ENCODE assay signal across 17 cellular contexts in the genomic region with DNA sequence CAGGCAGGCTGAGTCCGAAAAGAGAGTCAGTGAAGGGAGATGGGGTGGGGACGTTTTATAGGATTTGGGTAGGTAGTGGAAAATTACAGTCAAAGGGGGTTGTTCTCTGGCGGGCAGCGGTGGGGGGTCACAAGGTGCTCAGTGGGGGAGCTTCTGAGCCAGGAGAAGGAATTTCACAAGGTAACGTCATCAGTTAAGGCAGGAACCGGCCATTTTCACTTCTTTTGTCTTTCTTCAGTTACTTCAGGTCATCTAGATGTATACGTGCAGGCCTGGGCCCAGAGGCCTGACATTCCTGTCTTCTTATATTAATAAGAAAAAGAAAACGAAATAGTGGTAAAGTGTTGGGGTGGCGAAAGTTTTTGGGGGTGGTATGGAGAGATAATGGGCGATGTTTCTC. TPM values are rescaled to one million over a fixed set of nuclear protein-coding genes. Genes with fewer than 3 reads are reported as not detected.
"Had no signal": no experiment of that assay in that cellular context is flagged by ENCODE, and none has a peak within 500 bp of the region (broad histone marks: within the 10 kb centered on the region; RNA-seq: fewer than 3 reads in every experiment).

No MANE protein-coding gene starts in this region.

RNA-seq across cellular contexts. Expression of a gene that starts 14.7 kb away (rescaled TPM):
- total RNA-seq: activated CD4-positive, alpha-beta memory T cell treated with anti-CD3 and anti-CD28 coated beads for 36 hours; activated CD8-positive, alpha-beta memory T cell treated with anti-CD3 and anti-CD28 coated beads for 36 hours; activated CD8-positive, alpha-beta T cell treated with anti-CD3 and anti-CD28 coated beads for 36 hours; activated naive CD4-positive, alpha-beta T cell treated with anti-CD3 and anti-CD28 coated beads for 36 hours; activated naive CD8-positive, alpha-beta T cell treated with anti-CD3 and anti-CD28 coated beads for 36 hours; activated T-helper 1 cell treated with anti-CD3 and anti-CD28 coated beads, Interleukin-12 subunit alpha, Interleukin-12 subunit beta, Interleukin-2, Interleukin-4 antibody, amounts not matched to agents 30 ng/mL and 10 ng/mL and 1 ng/mL, durations not matched to agents 14 hours and 24 hours and 36 hours; astrocyte had no signal

RNA-seq across cellular contexts. Expression of a gene that starts 24.0 kb away (rescaled TPM):
- total RNA-seq: activated B cell treated with CpG ODN at 0.5 μM for 24 hours; activated CD4-positive, alpha-beta memory T cell treated with anti-CD3 and anti-CD28 coated beads for 36 hours; activated CD4-positive, alpha-beta T cell treated with anti-CD3 and anti-CD28 coated beads, Interleukin-2, amount 10 ng/mL, durations not matched to agents 24 days and 14 days; activated CD8-positive, alpha-beta memory T cell treated with anti-CD3 and anti-CD28 coated beads for 36 hours; activated CD8-positive, alpha-beta T cell treated with anti-CD3 and anti-CD28 coated beads for 36 hours; activated naive CD4-positive, alpha-beta T cell treated with anti-CD3 and anti-CD28 coated beads for 36 hours; activated naive CD4-positive, alpha-beta T cell treated with anti-CD3 and anti-CD28 coated beads, Interleukin-2, amount 50 U/mL, for 72 hours; activated naive CD8-positive, alpha-beta T cell treated with anti-CD3 and anti-CD28 coated beads for 36 hours; activated T-cell treated with anti-CD3 and anti-CD28 coated beads, Interleukin-2, amount 50 U/mL, for 4 hours; activated T-cell treated with anti-CD3 and anti-CD28 coated beads, Interleukin-2, amount 50 U/mL, for 72 hours; activated T-helper 1 cell treated with anti-CD3 and anti-CD28 coated beads, Interleukin-12 subunit alpha, Interleukin-12 subunit beta, Interleukin-2, Interleukin-4 antibody, amounts not matched to agents 30 ng/mL and 10 ng/mL and 1 ng/mL, durations not matched to agents 14 hours and 24 hours and 36 hours; activated T-helper 17 cell treated with anti-CD3 and anti-CD28 coated beads, Interleukin-2, amount 50 U/mL, for 72 hours; astrocyte; breast epithelium; T-helper 1 cell treated with Interleukin-12 subunit alpha and Interleukin-12 subunit beta and Interleukin-4 antibody, amounts not matched to agents 30 ng/mL and 1 ng/mL, for 36 hours; T-helper 17 cell; T-helper 2 cell treated with Interferon-gamma antibody and Interleukin-4, amounts not matched to agents 100 ng/mL and 5 ng/mL, for 36 hours had no signal
